ENCODE assay signal across 8 cellular contexts in the genomic region with DNA sequence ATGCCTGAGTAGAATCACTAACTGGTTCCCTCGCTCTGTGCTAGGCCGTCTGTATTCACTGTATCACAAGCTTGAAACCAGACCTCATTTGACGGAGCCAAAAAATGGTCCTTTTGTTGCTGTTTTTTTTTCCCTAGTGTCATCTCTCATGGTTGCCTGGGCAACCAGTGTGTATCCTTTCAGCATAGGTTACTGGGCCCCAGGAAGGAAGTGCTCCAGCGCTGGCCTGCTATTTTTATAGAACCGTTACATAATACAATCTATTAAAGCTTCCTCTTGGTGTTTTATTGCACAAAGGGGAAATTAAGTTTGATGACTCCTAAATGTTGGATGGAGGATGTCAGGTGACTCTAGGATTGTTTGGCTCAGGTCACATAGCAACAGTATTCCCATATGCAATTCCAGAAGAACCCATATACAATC.
DNase-seq lines count a peak whose midpoint lies in the region; ATAC-seq and TF ChIP-seq lines count a peak whose summit lies in the region.

No MANE protein-coding gene starts in this region.

- no peak overlapping the region for H2AFZ ChIP-seq in MM.1S (ENCODE audit: low read length)

- H3K36me3 ChIP-seq in MM.1S (replicated peaks; ENCODE audit: insufficient read depth, low read length): no peaks in the 10 kb centered on the region
- H3K36me3 ChIP-seq in WERI-Rb-1: no peaks in the 10 kb centered on the region

- no peaks in the 10 kb centered on the region for H3K36me3 Mint-ChIP-seq in activated naive CD4-positive, alpha-beta T cell treated with anti-CD3 and anti-CD28 coated beads, Interleukin-2, amount 50 U/mL, for 72 hours

- no peaks in the 10 kb centered on the region for H3F3A ChIP-seq in MM.1S (ENCODE audit: insufficient read depth, low read length)

- H3K9me2 ChIP-seq in MM.1S (replicated peaks; ENCODE audit: insufficient read depth, low read length): no peaks in the 10 kb centered on the region

- no peaks in the 10 kb centered on the region for H3K9me3 ChIP-seq in MM.1S (replicated peaks; ENCODE audit: insufficient read depth, low read length)
- H3K9me3 ChIP-seq in WERI-Rb-1 (ENCODE audit: severe bottlenecking): no peaks in the 10 kb centered on the region

- no peak overlapping the region for H3K4me3 ChIP-seq in MM.1S (ENCODE audit: low read length)
- no peak overlapping the region for H3K4me3 ChIP-seq in WERI-Rb-1 (ENCODE audit: low read depth, low read length)

- peaks cover 0 to 4% of the 10 kb centered on the region in 2 donors for H3K9me3 Mint-ChIP-seq in activated naive CD4-positive, alpha-beta T cell treated with anti-CD3 and anti-CD28 coated beads, Interleukin-2, amount 50 U/mL, for 72 hours

- no peaks in the 10 kb centered on the region for H4K20me1 ChIP-seq in MM.1S (ENCODE audit: insufficient read depth, low read length)

- no peaks in the 10 kb centered on the region for H3K79me2 ChIP-seq in MM.1S (ENCODE audit: low read length)

- no peaks in the 10 kb centered on the region for H3K4me1 ChIP-seq in MM.1S (ENCODE audit: low read length)

- peak in 11 of 14 donors; percentile 14 to 59 (median 42) for DNase-seq in C1 segment of cervical spinal cord (lab: John Stamatoyannopoulos, UW)
- peak; percentile 79 for DNase-seq in NCI-H2029 (lab: John Stamatoyannopoulos, UW)
- peak in 1 of 2 donors; percentile 13 for DNase-seq in activated naive CD4-positive, alpha-beta T cell treated with anti-CD3 and anti-CD28 coated beads, Interleukin-2, amount 50 U/mL, for 72 hours (ENCODE audit: low spot score in 2 of 2)
- peak in 41 of 51 donors; percentile 4 to 78 (median 39) for DNase-seq in hypothalamus (lab: John Stamatoyannopoulos, UW)
- DNase-seq in stimulated activated CD8-positive, alpha-beta memory T cell treated with anti-CD3 and anti-CD28 coated beads, Interleukin-15, amount 100 ng/mL, for 1 hour (ENCODE audit: low read depth): peak; percentile 4
- DNase-seq in MM.1S: no peak
- DNase-seq in WERI-Rb-1: no peak

- no peak overlapping the region for H3K27ac Mint-ChIP-seq in activated naive CD4-positive, alpha-beta T cell treated with anti-CD3 and anti-CD28 coated beads, Interleukin-2, amount 50 U/mL, for 72 hours

- H3K27ac ChIP-seq in MM.1S (ENCODE audit: low read length) (no peak overlapping the region), WERI-Rb-1 (no peak overlapping the region)

- H3K27me3 ChIP-seq in MM.1S (replicated peaks; ENCODE audit: insufficient read depth, low read length): no peaks in the 10 kb centered on the region
- no peaks in the 10 kb centered on the region for H3K27me3 ChIP-seq in WERI-Rb-1 (ENCODE audit: insufficient read depth, low read depth, severe bottlenecking)

- H3K9ac ChIP-seq in MM.1S (ENCODE audit: low read length): no peak overlapping the region

- H3K4me2 ChIP-seq in MM.1S (ENCODE audit: low read depth, low read length): no peak overlapping the region

- peak; percentile 77 for ATAC-seq in GM21367 (IDR thresholded peaks at IDR 0.05; ENCODE audit: unreplicated experiment)
- peak; percentile 54 to 92 for ATAC-seq in activated naive CD4-positive, alpha-beta T cell treated with anti-CD3 and anti-CD28 coated beads, Interleukin-2, amount 50 U/mL, for 72 hours

- TF ChIP-seq CTCF in MM.1S (IDR thresholded peaks at IDR 0.05; ENCODE audit: low read length) (no peak), WERI-Rb-1 (IDR thresholded peaks at IDR 0.05; ENCODE audit: low read depth, low read length) (no peak)

Comparison
In these comparisons a context has a peak if more than half of its experiments do, and no peak if none do; other contexts are left out.
1. DNase-seq: peak in C1 segment of cervical spinal cord (11 of 14), NCI-H2029 (single experiment), hypothalamus (41 of 51) and stimulated activated CD8-positive, alpha-beta memory T cell treated with anti-CD3 and anti-CD28 coated beads, Interleukin-15, amount 100 ng/mL, for 1 hour (single experiment); none in MM.1S (single experiment) and WERI-Rb-1 (single experiment).